8 cellular contexts compared by ENCODE assay signal in genomic region chr7:73324081-73324845, GRCh38. TPM values are rescaled to one million over a fixed set of nuclear protein-coding genes. Genes with fewer than 3 reads are reported as not detected.
A peak's percentile ranks its signal among the peaks of the same experiment; 100 is the strongest.
DNase-seq lines count a peak whose midpoint lies in the region; ATAC-seq, FAIRE-seq and TF ChIP-seq lines count a peak whose summit lies in the region.
"Not testable (repeated sequence)": the region's sequence is repeated elsewhere in the genome, so short reads cannot be mapped to it uniquely, and the experiment has no call there.

No MANE protein-coding gene starts in this region.

- DNase-seq in AG09319 (ENCODE audit: extremely low read depth, low read depth) (peak; percentile 10), MG63 (peak; percentile 32), Peyer's patch (peak; percentile 42 to 72 (median 57)), activated T-cell treated with anti-CD3 and anti-CD28 coated beads for 1 hour (ENCODE audit: low read depth) (peak; percentile 30), HepG2 (ENCODE audit: low spot score) (peak; percentile 63)
- peak in 2 of 3 donors; percentile 8 to 9 for DNase-seq in effector memory CD4-positive, alpha-beta T cell
- peak; percentile 33 to 41 for DNase-seq in stimulated activated CD4-positive, alpha-beta T cell treated with anti-CD3 and anti-CD28 coated beads, Interleukin-1b, Interleukin-23, amount 100 ng/mL, for 4 hours (ENCODE audit: low read depth in 2 of 2)

- TF ChIP-seq POLR2A in Peyer's patch (IDR thresholded peaks at IDR 0.05); HepG2 (IDR thresholded peaks at IDR 0.05; ENCODE audit: insufficient read depth in 1 of 2, low read depth in 2 of 2, low read length in 2 of 2): not testable (repeated sequence)

- not testable (repeated sequence) for H3K27me3 ChIP-seq in MG63; Peyer's patch; effector memory CD4-positive, alpha-beta T cell (replicated peaks; ENCODE audit: control insufficient read depth, insufficient read depth, low read length, poor library complexity, severe bottlenecking); HepG2 (ENCODE audit: control insufficient read depth in 1 of 2, insufficient read depth in 2 of 2, low read length in 2 of 2)

- TF ChIP-seq CTCF in AG09319 (IDR thresholded peaks at IDR 0.05; ENCODE audit: low read depth, low read length) (peak; percentile 53), Peyer's patch (IDR thresholded peaks at IDR 0.05) (peak in 4 of 6 experiments; percentile 37 to 51 (median 46)), HepG2 (CRISPR knock-in tag; IDR thresholded peaks at IDR 0.05) (peak; percentile 85)

- CTCF ChIA-PET in HepG2 (lab: Yijun Ruan, JAX; ENCODE audit: low intra/inter-chr PET ratio, low total read pairs) = interaction anchor here (1.0 to 1.4 kb wide), 2 partner anchors 18 to 127 kb away, joined by 3 to 13 read pairs; no protein-coding TSS in a partner anchor

- not testable (repeated sequence) for H3K4me1 ChIP-seq in Peyer's patch; effector memory CD4-positive, alpha-beta T cell (ENCODE audit: control insufficient read depth, insufficient read depth, low read length, poor library complexity, severe bottlenecking)
- H3K4me1 ChIP-seq in HepG2 (ENCODE audit: insufficient read depth, low read length) = peaks cover 42% of the 10 kb centered on the region

- WGBS in HepG2 (ENCODE audit: low lambda C conversion rate) = under 1% methylated on average over 12 of the region's 31 CpGs

- in situ Hi-C loops in HepG2 (cut with HindIII; ENCODE audit: extremely low pct_ligation_motif_present, low pct_unique_long_range_greater_than_20kb) = not testable (repeated sequence)

- H3K4me2 ChIP-seq in HepG2 (ENCODE audit: low read depth, low read length) = peak overlapping the region; percentile 95

- not testable (repeated sequence) for BruUV-seq in HepG2 (replicated peaks; lab: Mats Ljungman, UMichigan)

- not testable (repeated sequence) for H3K36me3 ChIP-seq in MG63; Peyer's patch; effector memory CD4-positive, alpha-beta T cell (ENCODE audit: control insufficient read depth, insufficient read depth, low read length); HepG2 (replicated peaks in 1 of 2; ENCODE audit: control insufficient read depth in 1 of 2, insufficient read depth in 2 of 2, low read length in 2 of 2)

- TF ChIP-seq EP300 in HepG2 (IDR thresholded peaks at IDR 0.05; ENCODE audit: low read depth in 2 of 2, low read length in 2 of 2); HepG2 (CRISPR knock-in tag; IDR thresholded peaks at IDR 0.05; ENCODE audit: borderline replicate concordance): not testable (repeated sequence)

- intact Hi-C loops in HepG2 (cut with micrococcal nuclease; ENCODE audit: unreplicated experiment) = loop anchor here (2.0 to 5.0 kb wide), 3 partner anchors 19 to 129 kb away; no protein-coding TSS in a partner anchor

- not testable (repeated sequence) for FAIRE-seq in HepG2 (lab: Jason Lieb, UNC)

- H3K27ac ChIP-seq in Peyer's patch; effector memory CD4-positive, alpha-beta T cell (ENCODE audit: insufficient read depth, low read length, poor library complexity, severe bottlenecking); HepG2 (ENCODE audit: extremely low read length, insufficient read depth, low read length): not testable (repeated sequence)

- TF ChIP-seq RAD21 in HepG2 (CRISPR knock-in tag; IDR thresholded peaks at IDR 0.05) = peak; percentile 81

- H3K4me3 ChIP-seq in MG63 = not testable (repeated sequence)
- H3K4me3 ChIP-seq in Peyer's patch (peak overlapping the region in 2 of 4 donors; percentile 19 to 27), HepG2 (replicated peaks in 1 of 3; ENCODE audit: insufficient read depth in 1 of 3, low read depth in 2 of 3, low read length in 3 of 3) (peak overlapping the region; percentile 40 to 73 (median 55); a peak in 5 of 6 replicates)
- peak overlapping the region; percentile 35 for H3K4me3 ChIP-seq in effector memory CD4-positive, alpha-beta T cell (ENCODE audit: insufficient read depth, low read depth, low read length, poor library complexity, severe bottlenecking)

- H3K79me2 ChIP-seq in HepG2 (ENCODE audit: insufficient read depth, low read length) = not testable (repeated sequence)

- not testable (repeated sequence) for H3K9me3 ChIP-seq in MG63; Peyer's patch; effector memory CD4-positive, alpha-beta T cell (ENCODE audit: control insufficient read depth, low read length); HepG2 (ENCODE audit: low read length)

- ATAC-seq in GM19023 (IDR thresholded peaks at IDR 0.05; ENCODE audit: unreplicated experiment) = peak; percentile 61
- ATAC-seq in HepG2 = peak; percentile 77

- not testable (repeated sequence) for H4K20me1 ChIP-seq in HepG2 (ENCODE audit: insufficient read depth, low read length)

- peak overlapping the region; percentile 56 for H3K9ac ChIP-seq in HepG2 (ENCODE audit: insufficient read depth, low read depth, low read length)

- H2AFZ ChIP-seq in HepG2 (ENCODE audit: low read length) = not testable (repeated sequence)

- POLR2A ChIA-PET in HepG2 (lab: Yijun Ruan, JAX) = interaction anchor here (0.7 to 2.4 kb wide), 6 partner anchors 16 to 127 kb away, joined by 3 to 7 read pairs (median 6); no protein-coding TSS in a partner anchor

RNA-seq across cellular contexts. Expression of gene TRIM50, which starts 3.6 kb away (rescaled TPM):
- total RNA-seq in MG63 (2014; rRNA removed; shearing (Covaris generic); ENCODE audit: low replicate concordance) = not detected in 2 replicates
- total RNA-seq in Peyer's patch (1 to 10 TPM in 3 of 4 donors, not detected in 1; 1.1 to 5.4 (median 2.6) TPM), HepG2 (2016; rRNA removed; fragmentation: Illumina TruSeq; extraction: Trizol) (21.1 and 24.5 TPM in 2 replicates)
- 3.9 and 4.9 TPM in 2 replicates for total RNA-seq in HepG2 (2016; cell fraction: cytosol; rRNA removed; fragmentation: Illumina TruSeq; extraction: Trizol; ENCODE audit: low read depth)
- total RNA-seq in HepG2 (2016; cell fraction: insoluble cytoplasmic fraction; rRNA removed; fragmentation: Illumina TruSeq; extraction: Trizol) = 16.1 and 26.1 TPM in 2 replicates
- total RNA-seq in HepG2 (2016; cell fraction: membrane; rRNA removed; fragmentation: Illumina TruSeq; extraction: Trizol) = 9.4 and 10.8 TPM in 2 replicates
- 23.9 and 26.7 TPM in 2 replicates for total RNA-seq in HepG2 (2016; cell fraction: nucleus; rRNA removed; fragmentation: Illumina TruSeq; extraction: Trizol)
- 4.2 and 5.4 TPM in 2 replicates for polyA plus RNA-seq in HepG2 (2011; rRNA removed)
- 1.6 and 3.8 TPM in 2 replicates for polyA plus RNA-seq in HepG2 (2011; cell fraction: cytosol; rRNA removed)
- polyA plus RNA-seq in HepG2 (2011; cell fraction: nucleus; rRNA removed) = 33.8 and 40.4 TPM in 2 replicates
- polyA plus RNA-seq in HepG2 (2012) = 3.0 TPM in 2 replicates
- polyA plus RNA-seq in HepG2 (2016; cell fraction: cytosol; fragmentation: Illumina TruSeq; extraction: Trizol; ENCODE audit: low read depth) = 4.1 and 4.2 TPM in 2 replicates
- polyA plus RNA-seq in HepG2 (2016; cell fraction: insoluble cytoplasmic fraction; fragmentation: Illumina TruSeq; extraction: Trizol; ENCODE audit: low read depth) = 19.1 and 25.4 TPM in 2 replicates
- polyA plus RNA-seq in HepG2 (2016; cell fraction: membrane; fragmentation: Illumina TruSeq; extraction: Trizol; ENCODE audit: low read depth) = 6.7 and 7.5 TPM in 2 replicates
- 87.0 and 93.3 TPM in 2 replicates for polyA plus RNA-seq in HepG2 (2016; cell fraction: nucleus; fragmentation: Illumina TruSeq; extraction: Trizol; ENCODE audit: insufficient read depth, low read depth)
- 7.4 TPM in 1 of 2 replicates, not detected in the other for polyA minus RNA-seq in HepG2 (2011; rRNA and poly(A)+ RNA removed; ENCODE audit: low replicate concordance)
- polyA minus RNA-seq in HepG2 (2011; cell fraction: cytosol; rRNA and poly(A)+ RNA removed) = 0.99 and 1.8 TPM in 2 replicates
- polyA minus RNA-seq in HepG2 (2011; cell fraction: nucleus; rRNA and poly(A)+ RNA removed) = 4.5 and 4.7 TPM in 2 replicates

RNA-seq across cellular contexts. Expression of gene FKBP6, which starts 3.7 kb away (rescaled TPM):
- not detected in 2 replicates for total RNA-seq in MG63 (2014; rRNA removed; shearing (Covaris generic); ENCODE audit: low replicate concordance)
- total RNA-seq in Peyer's patch (not detected), HepG2 (2016; rRNA removed; fragmentation: Illumina TruSeq; extraction: Trizol) (0.13 and 0.20 TPM in 2 replicates)
- not detected in 2 replicates for total RNA-seq in HepG2 (2016; cell fraction: cytosol; rRNA removed; fragmentation: Illumina TruSeq; extraction: Trizol; ENCODE audit: low read depth)
- total RNA-seq in HepG2 (2016; cell fraction: insoluble cytoplasmic fraction; rRNA removed; fragmentation: Illumina TruSeq; extraction: Trizol) = 0.15 and 0.16 TPM in 2 replicates
- 0.17 and 0.22 TPM in 2 replicates for total RNA-seq in HepG2 (2016; cell fraction: membrane; rRNA removed; fragmentation: Illumina TruSeq; extraction: Trizol)
- 0.22 TPM in 1 of 2 replicates, not detected in the other for total RNA-seq in HepG2 (2016; cell fraction: nucleus; rRNA removed; fragmentation: Illumina TruSeq; extraction: Trizol)
- polyA plus RNA-seq in HepG2 (2011; rRNA removed) = 0.07 and 0.09 TPM in 2 replicates
- polyA plus RNA-seq in HepG2 (2011; cell fraction: cytosol; rRNA removed) = 0.07 and 0.09 TPM in 2 replicates
- polyA plus RNA-seq in HepG2 (2011; cell fraction: nucleus; rRNA removed) = 0.08 TPM in 1 of 2 replicates, not detected in the other
- polyA plus RNA-seq in HepG2 (2012) = 0.07 and 0.12 TPM in 2 replicates
- polyA plus RNA-seq in HepG2 (2016; cell fraction: cytosol; fragmentation: Illumina TruSeq; extraction: Trizol; ENCODE audit: low read depth) = not detected in 2 replicates
- 0.21 and 0.26 TPM in 2 replicates for polyA plus RNA-seq in HepG2 (2016; cell fraction: insoluble cytoplasmic fraction; fragmentation: Illumina TruSeq; extraction: Trizol; ENCODE audit: low read depth)
- polyA plus RNA-seq in HepG2 (2016; cell fraction: membrane; fragmentation: Illumina TruSeq; extraction: Trizol; ENCODE audit: low read depth) = 0.10 TPM in 1 of 2 replicates, not detected in the other
- 0.49 TPM in 1 of 2 replicates, not detected in the other for polyA plus RNA-seq in HepG2 (2016; cell fraction: nucleus; fragmentation: Illumina TruSeq; extraction: Trizol; ENCODE audit: insufficient read depth, low read depth)
- 0.10 TPM in 1 of 2 replicates, not detected in the other for polyA minus RNA-seq in HepG2 (2011; rRNA and poly(A)+ RNA removed; ENCODE audit: low replicate concordance)
- polyA minus RNA-seq in HepG2 (2011; cell fraction: cytosol; rRNA and poly(A)+ RNA removed) = not detected in 2 replicates
- 0.13 TPM in 1 of 2 replicates, not detected in the other for polyA minus RNA-seq in HepG2 (2011; cell fraction: nucleus; rRNA and poly(A)+ RNA removed)

RNA-seq across cellular contexts. Expression of gene NSUN5, which starts 15.6 kb away (rescaled TPM):
- 29.4 and 44.7 TPM in 2 replicates for total RNA-seq in MG63 (2014; rRNA removed; shearing (Covaris generic); ENCODE audit: low replicate concordance)
- total RNA-seq in Peyer's patch = 10 to 100 TPM; 18.2 to 27.7 (median 25.2) TPM
- 31.6 and 35.8 TPM in 2 replicates for total RNA-seq in HepG2 (2016; rRNA removed; fragmentation: Illumina TruSeq; extraction: Trizol)
- 10.1 and 11.8 TPM in 2 replicates for total RNA-seq in HepG2 (2016; cell fraction: cytosol; rRNA removed; fragmentation: Illumina TruSeq; extraction: Trizol; ENCODE audit: low read depth)
- 29.5 and 34.7 TPM in 2 replicates for total RNA-seq in HepG2 (2016; cell fraction: insoluble cytoplasmic fraction; rRNA removed; fragmentation: Illumina TruSeq; extraction: Trizol)
- 13.4 TPM in 2 replicates for total RNA-seq in HepG2 (2016; cell fraction: membrane; rRNA removed; fragmentation: Illumina TruSeq; extraction: Trizol)
- 16.9 and 26.1 TPM in 2 replicates for total RNA-seq in HepG2 (2016; cell fraction: nucleus; rRNA removed; fragmentation: Illumina TruSeq; extraction: Trizol)
- polyA plus RNA-seq in HepG2 (2011; rRNA removed) = 19.9 and 24.9 TPM in 2 replicates
- 16.1 and 23.4 TPM in 2 replicates for polyA plus RNA-seq in HepG2 (2011; cell fraction: cytosol; rRNA removed)
- polyA plus RNA-seq in HepG2 (2011; cell fraction: nucleus; rRNA removed) = 56.5 and 64.5 TPM in 2 replicates
- polyA plus RNA-seq in HepG2 (2012) = 12.2 and 20.8 TPM in 2 replicates
- polyA plus RNA-seq in HepG2 (2016; cell fraction: cytosol; fragmentation: Illumina TruSeq; extraction: Trizol; ENCODE audit: low read depth) = 5.4 and 6.5 TPM in 2 replicates
- polyA plus RNA-seq in HepG2 (2016; cell fraction: insoluble cytoplasmic fraction; fragmentation: Illumina TruSeq; extraction: Trizol; ENCODE audit: low read depth) = 20.2 and 26.2 TPM in 2 replicates
- polyA plus RNA-seq in HepG2 (2016; cell fraction: membrane; fragmentation: Illumina TruSeq; extraction: Trizol; ENCODE audit: low read depth) = 5.5 and 7.3 TPM in 2 replicates
- polyA plus RNA-seq in HepG2 (2016; cell fraction: nucleus; fragmentation: Illumina TruSeq; extraction: Trizol; ENCODE audit: insufficient read depth, low read depth) = 42.6 and 43.8 TPM in 2 replicates
- 41.4 and 43.7 TPM in 2 replicates for polyA minus RNA-seq in HepG2 (2011; rRNA and poly(A)+ RNA removed; ENCODE audit: low replicate concordance)
- polyA minus RNA-seq in HepG2 (2011; cell fraction: cytosol; rRNA and poly(A)+ RNA removed) = 12.9 and 15.0 TPM in 2 replicates
- polyA minus RNA-seq in HepG2 (2011; cell fraction: nucleus; rRNA and poly(A)+ RNA removed) = 13.0 and 19.8 TPM in 2 replicates

Comparison
In these comparisons a context has a peak if more than half of its experiments do, and no peak if none do; other contexts are left out.
1. DNase-seq: peak in every context shown above with its lines; median percentile 63 in HepG2; 57 in Peyer's patch; 37 in stimulated activated CD4-positive, alpha-beta T cell treated with anti-CD3 and anti-CD28 coated beads, Interleukin-1b, Interleukin-23, amount 100 ng/mL, for 4 hours; 32 in MG63; 30 in activated T-cell treated with anti-CD3 and anti-CD28 coated beads for 1 hour; 10 in AG09319; 8 in effector memory CD4-positive, alpha-beta T cell.